Comparison of ENCODE assay signal across 13 cellular contexts in genomic region chr13:23081246-23081645, GRCh38.
"Had no signal": no experiment of that assay in that cellular context is flagged by ENCODE, and none has a peak within 500 bp of the region (broad histone marks: within the 10 kb centered on the region; RNA-seq: fewer than 3 reads in every experiment).

No MANE protein-coding gene starts in this region.

- DNase-seq: activated CD4-positive, alpha-beta memory T cell treated with anti-CD3 and anti-CD28 coated beads for 36 hours; activated CD4-positive, alpha-beta T cell treated with anti-CD3 and anti-CD28 coated beads for 36 hours; activated CD8-positive, alpha-beta memory T cell treated with anti-CD3 and anti-CD28 coated beads, Interleukin-2, amount 10 ng/mL, durations not matched to agents 7 days and 5 days; activated naive CD4-positive, alpha-beta T cell treated with anti-CD3 and anti-CD28 coated beads, Interleukin-2, amount 10 ng/mL, durations not matched to agents 7 days and 5 days; activated T-cell treated with anti-CD3 and anti-CD28 coated beads, Interleukin-2, amount 50 U/mL, for 1 hour; kidney; left ventricle myocardium inferior; naive thymus-derived CD4-positive, alpha-beta T cell; stimulated activated CD4-positive, alpha-beta T cell treated with anti-CD3 and anti-CD28 coated beads, Interleukin-4, amount 100 ng/mL, for 4 hours; stimulated activated CD8-positive, alpha-beta memory T cell treated with anti-CD3 and anti-CD28 coated beads, Interleukin-4, amount 100 ng/mL, for 48 hours; stimulated activated naive CD8-positive, alpha-beta T cell treated with anti-CD3 and anti-CD28 coated beads, Interleukin-15, Interleukin-2, amounts not matched to agents 100 U/mL and 50 U/mL, for 24 hours had no signal

- H3K4me3 ChIP-seq: ascending aorta, left ventricle myocardium inferior, suprapubic skin had no signal
